Comparison of ENCODE assay signal across 8 cellular contexts in genomic region chr20:1299522-1299921, GRCh38. TPM values are rescaled to one million over a fixed set of nuclear protein-coding genes. Genes with fewer than 3 reads are reported as not detected.
DNase-seq lines count a peak whose midpoint lies in the region; ATAC-seq lines count a peak whose summit lies in the region.

No MANE protein-coding gene starts in this region.

- in situ Hi-C loops in ACHN (cut with HindIII; ENCODE audit: low pct_ligation_motif_present, low pct_unique_long_range_greater_than_20kb, low sequenced_read_pairs), result no loop called here

- no peak for ATAC-seq in activated CD8-positive, alpha-beta memory T cell treated with anti-CD3 and anti-CD28 coated beads, Interleukin-2, amount 10 ng/mL, durations not matched to agents 7 days and 5 days
- ATAC-seq in GM21367 (IDR thresholded peaks at IDR 0.05; ENCODE audit: unreplicated experiment), result no peak

- H3K4me3 Mint-ChIP-seq in activated CD8-positive, alpha-beta memory T cell treated with anti-CD3 and anti-CD28 coated beads, Interleukin-2, amount 10 ng/mL, durations not matched to agents 7 days and 5 days, result no peak overlapping the region

- CTCF ChIA-PET in activated CD8-positive, alpha-beta memory T cell treated with anti-CD3 and anti-CD28 coated beads, Interleukin-2, amount 10 ng/mL, durations not matched to agents 7 days and 5 days (lab: Charles Lee), result interaction anchor here (1.1 to 2.1 kb wide), 2 partner anchors 23 to 138 kb away, joined by 3 to 11 read pairs; no protein-coding TSS in a partner anchor

- peaks cover 2% of the 10 kb centered on the region for H3K36me3 Mint-ChIP-seq in activated CD8-positive, alpha-beta memory T cell treated with anti-CD3 and anti-CD28 coated beads, Interleukin-2, amount 10 ng/mL, durations not matched to agents 7 days and 5 days

- H3K27me3 ChIP-seq in H7 (ENCODE audit: control insufficient read depth, insufficient read depth, low read length), result no peaks in the 10 kb centered on the region

- DNase-seq in ACHN, result peak; percentile 41
- DNase-seq in H7, result peak; percentile 83
- peak; percentile 58 for DNase-seq in activated CD8-positive, alpha-beta memory T cell treated with anti-CD3 and anti-CD28 coated beads, Interleukin-2, amount 10 ng/mL, durations not matched to agents 7 days and 5 days
- DNase-seq in kidney tubule cell (ENCODE audit: low spot score), result peak; percentile 38
- no peak for DNase-seq in foreskin melanocyte
- no peak for DNase-seq in NK-92 (lab: John Stamatoyannopoulos, UW; ENCODE audit: unreplicated experiment)
- no peak for DNase-seq in NCI-H2227 (lab: John Stamatoyannopoulos, UW; ENCODE audit: unreplicated experiment)

- H3K4me3 ChIP-seq in H7 (ENCODE audit: insufficient read depth, low read depth, low read length), result no peak overlapping the region

- H3K27me3 Mint-ChIP-seq in activated CD8-positive, alpha-beta memory T cell treated with anti-CD3 and anti-CD28 coated beads, Interleukin-2, amount 10 ng/mL, durations not matched to agents 7 days and 5 days, result no peaks in the 10 kb centered on the region

- no peaks in the 10 kb centered on the region for H3K9me3 Mint-ChIP-seq in activated CD8-positive, alpha-beta memory T cell treated with anti-CD3 and anti-CD28 coated beads, Interleukin-2, amount 10 ng/mL, durations not matched to agents 7 days and 5 days (ENCODE audit: low read depth)

- H3K36me3 ChIP-seq in H7 (replicated peaks; ENCODE audit: control insufficient read depth, insufficient read depth, low read length), result no peaks in the 10 kb centered on the region

- peaks cover 26% of the 10 kb centered on the region for H3K4me1 Mint-ChIP-seq in activated CD8-positive, alpha-beta memory T cell treated with anti-CD3 and anti-CD28 coated beads, Interleukin-2, amount 10 ng/mL, durations not matched to agents 7 days and 5 days

- no peak overlapping the region for H3K27ac Mint-ChIP-seq in activated CD8-positive, alpha-beta memory T cell treated with anti-CD3 and anti-CD28 coated beads, Interleukin-2, amount 10 ng/mL, durations not matched to agents 7 days and 5 days

RNA-seq across cellular contexts. Expression of gene SDCBP2, which starts 29.4 kb away (rescaled TPM):
- total RNA-seq in H7 (2014; rRNA removed; shearing (Covaris generic)), result 1.1 and 1.9 TPM in 2 replicates
- 1 to 10 TPM; 2.1 to 4.3 TPM for total RNA-seq in activated CD8-positive, alpha-beta memory T cell treated with anti-CD3 and anti-CD28 coated beads, Interleukin-2, amount 10 ng/mL, durations not matched to agents 7 days and 5 days

RNA-seq across cellular contexts. Expression of gene SNPH, which starts 33.4 kb away (rescaled TPM):
- total RNA-seq in H7 (2014; rRNA removed; shearing (Covaris generic)), result 2.6 and 4.0 TPM in 2 replicates
- 1 to 10 TPM; 3.6 to 4.2 TPM for total RNA-seq in activated CD8-positive, alpha-beta memory T cell treated with anti-CD3 and anti-CD28 coated beads, Interleukin-2, amount 10 ng/mL, durations not matched to agents 7 days and 5 days

Comparison
In these comparisons a context has a peak if more than half of its experiments do, and no peak if none do; other contexts are left out.
1. DNase-seq: peak in ACHN (single experiment), H7 (single experiment), activated CD8-positive, alpha-beta memory T cell treated with anti-CD3 and anti-CD28 coated beads, Interleukin-2, amount 10 ng/mL, durations not matched to agents 7 days and 5 days (single experiment) and kidney tubule cell (single experiment); none in foreskin melanocyte (single experiment), NK-92 (single experiment) and NCI-H2227 (single experiment).